1 cellular context compared by ENCODE assay signal in genomic region chr1:156689035-156689959, GRCh38.
A peak's percentile ranks its signal among the peaks of the same experiment; 100 is the strongest.
TF ChIP-seq lines count a peak whose summit lies in the region.

No MANE protein-coding gene starts in this region.

TF ChIP-seq in HepG2, 621 proteins besides CTCF, POLR2A, EP300 and RAD21 (continues in another document):
- TF ChIP-seq ZNF263 (CRISPR knock-in tag; IDR thresholded peaks at IDR 0.05) (no peak; the same call in 1 of the 2 replicates), KDM3A (CRISPR knock-in tag; IDR thresholded peaks at IDR 0.05; ENCODE audit: low read depth) (no peak), CEBPB (IDR thresholded peaks at IDR 0.05; ENCODE audit: borderline replicate concordance, low read depth, low read length) (no peak), CBX5 (CRISPR knock-in tag; IDR thresholded peaks at IDR 0.05; ENCODE audit: borderline replicate concordance) (peak; percentile 47; the same call in 1 of the 2 replicates), ZFP91 (CRISPR knock-in tag; IDR thresholded peaks at IDR 0.05; ENCODE audit: borderline replicate concordance) (peak; percentile 37; the same call in 1 of the 2 replicates), TFDP2 (CRISPR knock-in tag; IDR thresholded peaks at IDR 0.05) (0 out of 2 replicates have a peak, but pooled peaks have one; percentile 26), ZFP36L1 (CRISPR knock-in tag; IDR thresholded peaks at IDR 0.05) (no peak), ZNF382 (CRISPR knock-in tag; IDR thresholded peaks at IDR 0.05; ENCODE audit: borderline replicate concordance) (no peak), ZBED4 (CRISPR knock-in tag; IDR thresholded peaks at IDR 0.05; ENCODE audit: borderline replicate concordance) (no peak), SP4 (CRISPR knock-in tag; IDR thresholded peaks at IDR 0.05) (no peak), FOXC1 (CRISPR knock-in tag; IDR thresholded peaks at IDR 0.05; ENCODE audit: borderline replicate concordance) (no peak), SP5 (CRISPR knock-in tag; IDR thresholded peaks at IDR 0.05; ENCODE audit: borderline replicate concordance, low read depth) (no peak), FOSL1 (CRISPR knock-in tag; IDR thresholded peaks at IDR 0.05; ENCODE audit: borderline replicate concordance) (no peak), ZNF670 (CRISPR knock-in tag; IDR thresholded peaks at IDR 0.05; ENCODE audit: borderline replicate concordance) (no peak), MEIS2 (CRISPR knock-in tag; IDR thresholded peaks at IDR 0.05) (no peak), CREB3 (CRISPR knock-in tag; IDR thresholded peaks at IDR 0.05) (no peak), ZNF30 (CRISPR knock-in tag; IDR thresholded peaks at IDR 0.05) (no peak), KDM1A (CRISPR knock-in tag; IDR thresholded peaks at IDR 0.05) (no peak), ZFP62 (CRISPR knock-in tag; IDR thresholded peaks at IDR 0.05) (no peak), ZNF782 (CRISPR knock-in tag; IDR thresholded peaks at IDR 0.05; ENCODE audit: borderline replicate concordance) (0 out of 2 replicates have a peak, but pooled peaks have one; percentile 38), ZBTB37 (CRISPR knock-in tag; IDR thresholded peaks at IDR 0.05) (no peak), ZNF703 (CRISPR knock-in tag; IDR thresholded peaks at IDR 0.05; ENCODE audit: borderline replicate concordance) (no peak), ARNTL (CRISPR knock-in tag; IDR thresholded peaks at IDR 0.05) (no peak), ZSCAN20 (CRISPR knock-in tag; IDR thresholded peaks at IDR 0.05; ENCODE audit: borderline replicate concordance) (no peak), HDAC6 (IDR thresholded peaks at IDR 0.05; ENCODE audit: low read depth, low read length) (no peak), NR3C1 (CRISPR knock-in tag; IDR thresholded peaks at IDR 0.05) (no peak), ZNF589 (CRISPR knock-in tag; conservative IDR thresholded peaks at IDR 0.05) (no peak), ZNF652 (CRISPR knock-in tag; IDR thresholded peaks at IDR 0.05; ENCODE audit: borderline replicate concordance, low read depth) (no peak), NAIF1 (CRISPR knock-in tag; IDR thresholded peaks at IDR 0.05; ENCODE audit: borderline replicate concordance) (no peak), ZNF33A (CRISPR knock-in tag; IDR thresholded peaks at IDR 0.05; ENCODE audit: borderline replicate concordance) (no peak), ZNF691 (CRISPR knock-in tag; IDR thresholded peaks at IDR 0.05; ENCODE audit: borderline replicate concordance, low read depth) (no peak), ETV5 (CRISPR knock-in tag; IDR thresholded peaks at IDR 0.05; ENCODE audit: borderline replicate concordance) (no peak; the same call in 1 of the 2 replicates), CEBPG (CRISPR knock-in tag; IDR thresholded peaks at IDR 0.05) (no peak), ZNF414 (CRISPR knock-in tag; IDR thresholded peaks at IDR 0.05) (no peak), HMGA1 (CRISPR knock-in tag; conservative IDR thresholded peaks at IDR 0.05) (no peak), ZNF562 (CRISPR knock-in tag; IDR thresholded peaks at IDR 0.05; ENCODE audit: borderline replicate concordance) (no peak), ZNF501 (CRISPR knock-in tag; IDR thresholded peaks at IDR 0.05) (peak; percentile 81), KLF11 (CRISPR knock-in tag; IDR thresholded peaks at IDR 0.05) (no peak), ZSCAN30 (CRISPR knock-in tag; IDR thresholded peaks at IDR 0.05) (no peak), FLYWCH1 (CRISPR knock-in tag; IDR thresholded peaks at IDR 0.05) (no peak), SPEN (CRISPR knock-in tag; IDR thresholded peaks at IDR 0.05; ENCODE audit: low read depth) (no peak), DPF2 (CRISPR knock-in tag; IDR thresholded peaks at IDR 0.05; ENCODE audit: borderline replicate concordance, low read depth) (no peak)
- TF ChIP-seq, protein P1, sequence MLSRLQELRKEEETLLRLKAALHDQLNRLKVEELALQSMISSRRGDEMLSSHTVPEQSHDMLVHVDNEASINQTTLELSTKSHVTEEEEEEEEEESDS (CRISPR knock-in tag; IDR thresholded peaks at IDR 0.05; ENCODE audit: borderline replicate concordance) = no peak
- TF ChIP-seq, protein P2, sequence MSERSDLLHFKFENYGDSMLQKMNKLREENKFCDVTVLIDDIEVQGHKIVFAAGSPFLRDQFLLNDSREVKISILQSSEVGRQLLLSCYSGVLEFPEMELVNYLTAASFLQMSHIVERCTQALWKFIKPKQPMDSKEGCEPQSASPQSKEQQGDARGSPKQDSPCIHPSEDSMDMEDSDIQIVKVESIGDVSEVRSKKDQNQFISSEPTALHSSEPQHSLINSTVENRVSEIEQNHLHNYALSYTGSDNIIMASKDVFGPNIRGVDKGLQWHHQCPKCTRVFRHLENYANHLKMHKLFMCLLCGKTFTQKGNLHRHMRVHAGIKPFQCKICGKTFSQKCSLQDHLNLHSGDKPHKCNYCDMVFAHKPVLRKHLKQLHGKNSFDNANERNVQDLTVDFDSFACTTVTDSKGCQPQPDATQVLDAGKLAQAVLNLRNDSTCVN (CRISPR knock-in tag; IDR thresholded peaks at IDR 0.05; ENCODE audit: borderline replicate concordance) = no peak
- TF ChIP-seq, protein P3, sequence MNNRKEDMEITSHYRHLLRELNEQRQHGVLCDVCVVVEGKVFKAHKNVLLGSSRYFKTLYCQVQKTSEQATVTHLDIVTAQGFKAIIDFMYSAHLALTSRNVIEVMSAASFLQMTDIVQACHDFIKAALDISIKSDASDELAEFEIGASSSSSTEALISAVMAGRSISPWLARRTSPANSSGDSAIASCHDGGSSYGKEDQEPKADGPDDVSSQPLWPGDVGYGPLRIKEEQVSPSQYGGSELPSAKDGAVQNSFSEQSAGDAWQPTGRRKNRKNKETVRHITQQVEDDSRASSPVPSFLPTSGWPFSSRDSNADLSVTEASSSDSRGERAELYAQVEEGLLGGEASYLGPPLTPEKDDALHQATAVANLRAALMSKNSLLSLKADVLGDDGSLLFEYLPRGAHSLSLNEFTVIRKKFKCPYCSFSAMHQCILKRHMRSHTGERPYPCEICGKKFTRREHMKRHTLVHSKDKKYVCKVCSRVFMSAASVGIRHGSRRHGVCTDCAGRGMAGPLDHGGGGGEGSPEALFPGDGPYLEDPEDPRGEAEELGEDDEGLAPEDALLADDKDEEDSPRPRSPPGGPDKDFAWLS (CRISPR knock-in tag; IDR thresholded peaks at IDR 0.05; ENCODE audit: borderline replicate concordance) = no peak
- TF ChIP-seq, protein P4, sequence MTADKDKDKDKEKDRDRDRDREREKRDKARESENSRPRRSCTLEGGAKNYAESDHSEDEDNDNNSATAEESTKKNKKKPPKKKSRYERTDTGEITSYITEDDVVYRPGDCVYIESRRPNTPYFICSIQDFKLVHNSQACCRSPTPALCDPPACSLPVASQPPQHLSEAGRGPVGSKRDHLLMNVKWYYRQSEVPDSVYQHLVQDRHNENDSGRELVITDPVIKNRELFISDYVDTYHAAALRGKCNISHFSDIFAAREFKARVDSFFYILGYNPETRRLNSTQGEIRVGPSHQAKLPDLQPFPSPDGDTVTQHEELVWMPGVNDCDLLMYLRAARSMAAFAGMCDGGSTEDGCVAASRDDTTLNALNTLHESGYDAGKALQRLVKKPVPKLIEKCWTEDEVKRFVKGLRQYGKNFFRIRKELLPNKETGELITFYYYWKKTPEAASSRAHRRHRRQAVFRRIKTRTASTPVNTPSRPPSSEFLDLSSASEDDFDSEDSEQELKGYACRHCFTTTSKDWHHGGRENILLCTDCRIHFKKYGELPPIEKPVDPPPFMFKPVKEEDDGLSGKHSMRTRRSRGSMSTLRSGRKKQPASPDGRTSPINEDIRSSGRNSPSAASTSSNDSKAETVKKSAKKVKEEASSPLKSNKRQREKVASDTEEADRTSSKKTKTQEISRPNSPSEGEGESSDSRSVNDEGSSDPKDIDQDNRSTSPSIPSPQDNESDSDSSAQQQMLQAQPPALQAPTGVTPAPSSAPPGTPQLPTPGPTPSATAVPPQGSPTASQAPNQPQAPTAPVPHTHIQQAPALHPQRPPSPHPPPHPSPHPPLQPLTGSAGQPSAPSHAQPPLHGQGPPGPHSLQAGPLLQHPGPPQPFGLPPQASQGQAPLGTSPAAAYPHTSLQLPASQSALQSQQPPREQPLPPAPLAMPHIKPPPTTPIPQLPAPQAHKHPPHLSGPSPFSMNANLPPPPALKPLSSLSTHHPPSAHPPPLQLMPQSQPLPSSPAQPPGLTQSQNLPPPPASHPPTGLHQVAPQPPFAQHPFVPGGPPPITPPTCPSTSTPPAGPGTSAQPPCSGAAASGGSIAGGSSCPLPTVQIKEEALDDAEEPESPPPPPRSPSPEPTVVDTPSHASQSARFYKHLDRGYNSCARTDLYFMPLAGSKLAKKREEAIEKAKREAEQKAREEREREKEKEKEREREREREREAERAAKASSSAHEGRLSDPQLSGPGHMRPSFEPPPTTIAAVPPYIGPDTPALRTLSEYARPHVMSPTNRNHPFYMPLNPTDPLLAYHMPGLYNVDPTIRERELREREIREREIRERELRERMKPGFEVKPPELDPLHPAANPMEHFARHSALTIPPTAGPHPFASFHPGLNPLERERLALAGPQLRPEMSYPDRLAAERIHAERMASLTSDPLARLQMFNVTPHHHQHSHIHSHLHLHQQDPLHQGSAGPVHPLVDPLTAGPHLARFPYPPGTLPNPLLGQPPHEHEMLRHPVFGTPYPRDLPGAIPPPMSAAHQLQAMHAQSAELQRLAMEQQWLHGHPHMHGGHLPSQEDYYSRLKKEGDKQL (CRISPR knock-in tag; IDR thresholded peaks at IDR 0.05; ENCODE audit: low read depth) = no peak; the same call in 1 of the 2 replicates
